7 cellular contexts compared by ENCODE assay signal in genomic region chr15:29726553-29726952, GRCh38.
"Had no signal": no experiment of that assay in that cellular context is flagged by ENCODE, and none has a peak within 500 bp of the region (broad histone marks: within the 10 kb centered on the region; RNA-seq: fewer than 3 reads in every experiment).

No MANE protein-coding gene starts in this region.

- H3K4me3 Mint-ChIP-seq: HFFc6, IgD-negative memory B cell had no signal

- H2AFZ ChIP-seq: GM23248 had no signal

- H3K9ac ChIP-seq: GM23248 had no signal

- H3K4me1 ChIP-seq: HAP-1 had no signal

- H3K4me3 ChIP-seq: GM23248, HAP-1 had no signal

- H3K9me3 ChIP-seq: HAP-1 had no signal

- H3K27ac Mint-ChIP-seq: HFFc6, IgD-negative memory B cell had no signal

- H3K4me1 Mint-ChIP-seq: IgD-negative memory B cell had no signal

- H3K27ac ChIP-seq: GM23248, HL-60 had no signal

- DNase-seq: GM23248, GOT3, H7, HFFc6 had no signal
